In the genomic region with DNA sequence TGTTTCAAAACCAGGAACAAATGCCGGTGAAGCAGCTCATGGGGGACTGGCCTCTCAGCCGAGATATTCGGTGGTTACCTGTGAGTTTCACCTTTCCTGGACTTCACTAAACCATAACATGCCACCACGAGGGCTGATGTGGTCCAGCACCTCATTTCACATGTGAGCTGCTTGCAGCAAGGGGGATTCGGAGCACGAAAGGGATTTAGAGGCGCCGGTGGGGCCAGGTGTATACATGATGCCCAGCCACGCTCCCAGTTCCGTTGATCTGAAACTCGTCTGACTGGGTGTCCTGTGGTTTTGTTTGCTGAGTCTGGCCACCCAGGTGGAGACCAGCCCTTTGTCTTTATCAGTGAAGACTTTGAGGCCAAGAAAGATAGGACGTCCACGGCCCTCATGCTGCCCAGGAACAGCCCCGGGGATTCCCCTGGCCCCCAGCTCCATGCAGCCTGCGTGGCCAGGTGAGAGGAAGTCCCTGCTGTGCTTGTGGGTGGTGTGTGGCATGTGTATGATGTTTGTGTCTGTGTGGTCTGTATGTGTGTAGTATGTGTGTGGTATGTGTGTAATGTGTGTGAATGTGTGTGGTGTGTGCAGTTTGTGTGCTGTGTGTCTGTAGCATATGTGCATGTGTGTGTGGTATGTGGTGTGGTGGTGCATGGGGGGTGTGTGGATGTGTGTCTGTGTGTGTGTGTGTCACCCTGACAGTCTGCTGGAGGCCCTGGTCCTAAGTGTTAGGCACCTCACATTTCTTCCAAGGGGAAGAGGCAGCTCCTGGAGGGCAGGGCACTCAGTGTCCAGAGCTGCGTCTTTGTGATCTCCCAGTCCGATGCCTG, we compare ENCODE assay signal across 1 cellular context.
TF ChIP-seq lines count a peak whose summit lies in the region.

No MANE protein-coding gene starts in this region.

TF ChIP-seq in K562, 482 proteins besides CTCF, POLR2A, EP300 and RAD21:
- TF ChIP-seq, protein P1, sequence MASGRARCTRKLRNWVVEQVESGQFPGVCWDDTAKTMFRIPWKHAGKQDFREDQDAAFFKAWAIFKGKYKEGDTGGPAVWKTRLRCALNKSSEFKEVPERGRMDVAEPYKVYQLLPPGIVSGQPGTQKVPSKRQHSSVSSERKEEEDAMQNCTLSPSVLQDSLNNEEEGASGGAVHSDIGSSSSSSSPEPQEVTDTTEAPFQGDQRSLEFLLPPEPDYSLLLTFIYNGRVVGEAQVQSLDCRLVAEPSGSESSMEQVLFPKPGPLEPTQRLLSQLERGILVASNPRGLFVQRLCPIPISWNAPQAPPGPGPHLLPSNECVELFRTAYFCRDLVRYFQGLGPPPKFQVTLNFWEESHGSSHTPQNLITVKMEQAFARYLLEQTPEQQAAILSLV (tag; IDR thresholded peaks at IDR 0.05): no peak
- peak; percentile 62; the same call in 1 of the 2 replicates for TF ChIP-seq LARP7 (IDR thresholded peaks at IDR 0.05)
- no peak for TF ChIP-seq ZNF583 (CRISPR knock-in tag; IDR thresholded peaks at IDR 0.05)
- no peak for TF ChIP-seq ATF2 (CRISPR knock-in tag; IDR thresholded peaks at IDR 0.05)
- no peak for TF ChIP-seq TCFL5 (CRISPR knock-in tag; conservative IDR thresholded peaks at IDR 0.05)
- peak; percentile 32 for TF ChIP-seq ZNF316 (IDR thresholded peaks at IDR 0.05)
- no peak for TF ChIP-seq MBD2 (IDR thresholded peaks at IDR 0.05; ENCODE audit: borderline replicate concordance, low read depth)
- TF ChIP-seq ZNF23 (CRISPR knock-in tag; IDR thresholded peaks at IDR 0.05): no peak
- TF ChIP-seq SAFB2 (IDR thresholded peaks at IDR 0.05; ENCODE audit: borderline replicate concordance, low read depth, low read length, severe bottlenecking): no peak
- TF ChIP-seq U2AF1 (optimal IDR thresholded peaks at IDR 0.05; ENCODE audit: low read depth, low read length): no peak
- no peak for TF ChIP-seq PCBP2 (IDR thresholded peaks at IDR 0.05; ENCODE audit: low read depth, low read length, poor library complexity, severe bottlenecking)
- TF ChIP-seq, protein P2, sequence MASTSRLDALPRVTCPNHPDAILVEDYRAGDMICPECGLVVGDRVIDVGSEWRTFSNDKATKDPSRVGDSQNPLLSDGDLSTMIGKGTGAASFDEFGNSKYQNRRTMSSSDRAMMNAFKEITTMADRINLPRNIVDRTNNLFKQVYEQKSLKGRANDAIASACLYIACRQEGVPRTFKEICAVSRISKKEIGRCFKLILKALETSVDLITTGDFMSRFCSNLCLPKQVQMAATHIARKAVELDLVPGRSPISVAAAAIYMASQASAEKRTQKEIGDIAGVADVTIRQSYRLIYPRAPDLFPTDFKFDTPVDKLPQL (IDR thresholded peaks at IDR 0.05; ENCODE audit: extremely low read depth, insufficient read length): no peak
- no peak for TF ChIP-seq HDAC3 (IDR thresholded peaks at IDR 0.05; ENCODE audit: borderline replicate concordance, partially characterized antibody)
- TF ChIP-seq ZNF431 (CRISPR knock-in tag; IDR thresholded peaks at IDR 0.05): no peak
- no peak for TF ChIP-seq ZNF146 (CRISPR knock-in tag; IDR thresholded peaks at IDR 0.05; ENCODE audit: unreplicated experiment)
- TF ChIP-seq RBFOX2 (IDR thresholded peaks at IDR 0.05; ENCODE audit: low read depth, low read length): no peak
- TF ChIP-seq ELF4 (CRISPR knock-in tag; IDR thresholded peaks at IDR 0.05): peak; percentile 36; the same call in 1 of the 2 replicates
- no peak for TF ChIP-seq ZNF785 (CRISPR knock-in tag; IDR thresholded peaks at IDR 0.05)
